ENCODE assay signal across 8 cellular contexts in genomic region chr17:50151041-50151936, GRCh38. TPM values are rescaled to one million over a fixed set of nuclear protein-coding genes. Genes with fewer than 3 reads are reported as not detected.
DNase-seq lines count a peak whose midpoint lies in the region; ATAC-seq and TF ChIP-seq lines count a peak whose summit lies in the region.

No MANE protein-coding gene starts in this region.

- no peaks in the 10 kb centered on the region; the same call in 1 of the 2 replicates for H3K27me3 ChIP-seq in H9 (ENCODE audit: insufficient read depth, low read length)
- H3K27me3 ChIP-seq in heart right ventricle, result no peaks in the 10 kb centered on the region
- no peaks in the 10 kb centered on the region for H3K27me3 ChIP-seq in transverse colon

- no peak overlapping the region for H3K4ac ChIP-seq in H9 (ENCODE audit: low read depth, low read length)

- peak overlapping the region; percentile 66 to 85 for H3K4me3 Mint-ChIP-seq in H9

- H4K8ac ChIP-seq in H9 (replicated peaks; ENCODE audit: insufficient read length, low read depth, low read length), result no peak overlapping the region

- intact Hi-C loops in heart right ventricle (cut with DNase I) (loop anchor here in 1 of 10 donors (5.0 kb wide), 1 partner anchor 54 kb away; the partner anchor contains the start of gene PDK2), transverse colon (cut with DNase I; ENCODE audit: low total_unique reads) (no loop called here)

- H4K20me1 ChIP-seq in H9 (ENCODE audit: control insufficient read depth, insufficient read depth, insufficient read length), result peaks cover 3% of the 10 kb centered on the region

- peaks cover 4% of the 10 kb centered on the region; the same call in 1 of the 2 replicates for H3K4me1 ChIP-seq in H9 (ENCODE audit: insufficient read depth, low read length)
- peaks cover 43 to 84% (median 70%) of the 10 kb centered on the region in 9 donors for H3K4me1 ChIP-seq in heart right ventricle
- H3K4me1 ChIP-seq in transverse colon, result peaks cover 23 to 62% (median 48%) of the 10 kb centered on the region in 4 donors

- H3K9ac ChIP-seq in H9 (ENCODE audit: extremely low read depth, insufficient read length, low read length), result no peak overlapping the region

- DNase-seq in EL, result peak; percentile 94
- DNase-seq in H9, result peak; percentile 96
- DNase-seq in NCI-H1092 (lab: John Stamatoyannopoulos, UW), result peak; percentile 78
- peak; percentile 89 for DNase-seq in SW480 (ENCODE audit: low spot score)
- peak; percentile 92 to 93 for DNase-seq in heart right ventricle
- DNase-seq in pons (ENCODE audit: low spot score), result peak; percentile 85
- DNase-seq in transverse colon, result peak; percentile 93

- no peaks in the 10 kb centered on the region for H3K9me3 Mint-ChIP-seq in H9

- H3K9me3 ChIP-seq in H9 (ENCODE audit: control insufficient read depth, low read depth, low read length) (no peaks in the 10 kb centered on the region), heart right ventricle (no peaks in the 10 kb centered on the region), transverse colon (no peaks in the 10 kb centered on the region)

- H3K27ac Mint-ChIP-seq in H9, result peak overlapping the region in 2 of 3 experiments; percentile 75 to 80; a peak in 3 of 7 replicates

- in situ Hi-C loops in transverse colon (cut with MboI; ENCODE audit: low pct_ligation_motif_present in 1 of 4, low pct_unique_long_range_greater_than_20kb in 1 of 4, low sequenced_read_pairs in 3 of 4), result no loop called here

- ATAC-seq in heart right ventricle, result peak; percentile 73 to 88 (median 80)

- no peak overlapping the region for H3K23ac ChIP-seq in H9 (ENCODE audit: insufficient read length, low read depth, low read length)

- TF ChIP-seq POLR2A in transverse colon (IDR thresholded peaks at IDR 0.05), result no peak

- H2BK120ac ChIP-seq in H9 (ENCODE audit: low read depth, low read length, poor library complexity, severe bottlenecking), result no peak overlapping the region

- no peaks in the 10 kb centered on the region for H3K79me1 ChIP-seq in H9 (ENCODE audit: insufficient read depth, low read depth, low read length, poor library complexity, severe bottlenecking)

- H3T11ph ChIP-seq in H9 (ENCODE audit: low read length), result no peak overlapping the region

- WGBS in H9 (ENCODE audit: extremely low coverage, insufficient read length, low lambda C conversion rate), result no CpG with 5 or more reads among the region's 40 CpGs
- 0 to 1% (median 1%) methylated on average over 26 to 40 of the region's 40 CpGs for WGBS in adipose tissue, 3 donors
- WGBS in heart right ventricle, 2 donors, result 1% methylated on average over 30 to 40 of the region's 40 CpGs
- 0 to 1% methylated on average over 2 to 20 of the region's 40 CpGs for WGBS in transverse colon (ENCODE audit: low coverage in 1 of 2), 2 donors

- TF ChIP-seq CTCF in H9 (conservative IDR thresholded peaks at IDR 0.05) (peak; percentile 69), heart right ventricle (IDR thresholded peaks at IDR 0.05) (peak; percentile 51 to 78 (median 59)), transverse colon (IDR thresholded peaks at IDR 0.05) (peak; percentile 65 to 83 (median 74))

- H2BK20ac ChIP-seq in H9 (ENCODE audit: low read depth, low read length, poor library complexity, severe bottlenecking), result no peak overlapping the region

- no peak overlapping the region for H3K27ac ChIP-seq in H9 (ENCODE audit: insufficient read length, low read depth, low read length)
- peak overlapping the region; percentile 0 for H3K27ac ChIP-seq in adipose tissue (ENCODE audit: low read depth, low read length)
- peak overlapping the region; percentile 93 to 99 (median 98) for H3K27ac ChIP-seq in heart right ventricle
- peak overlapping the region; percentile 92 to 98 (median 95) for H3K27ac ChIP-seq in transverse colon

- H3K4me2 ChIP-seq in H9 (ENCODE audit: insufficient read depth, insufficient read length, low read length), result peak overlapping the region; percentile 78

- no peak overlapping the region for H2BK12ac ChIP-seq in H9 (ENCODE audit: insufficient read length, low read depth, low read length)

- no peak overlapping the region for H4K5ac ChIP-seq in H9 (ENCODE audit: insufficient read length, low read depth, low read length)

- H3K27me3 Mint-ChIP-seq in H9 (ENCODE audit: low read depth), result peaks cover 13% of the 10 kb centered on the region

- no peak overlapping the region for H2AK5ac ChIP-seq in H9 (ENCODE audit: insufficient read length, low read length)

- peak overlapping the region; percentile 86 to 99 (median 90) for H3K4me3 ChIP-seq in heart right ventricle
- peak overlapping the region; percentile 61 to 91 (median 78) for H3K4me3 ChIP-seq in transverse colon

- no peaks in the 10 kb centered on the region; a peak in 1 of 7 replicates for H3K36me3 Mint-ChIP-seq in H9 (ENCODE audit: insufficient read depth in 1 of 3, low read depth in 3 of 3)

- no peak overlapping the region for H3K56ac ChIP-seq in H9 (ENCODE audit: insufficient read length, low read depth, low read length)

- no peak overlapping the region for H4K91ac ChIP-seq in H9 (ENCODE audit: insufficient read length, low read depth, low read length)

- H3K14ac ChIP-seq in H9 (ENCODE audit: insufficient read depth, low read length), result no peak overlapping the region

- H2BK15ac ChIP-seq in H9 (ENCODE audit: low read depth, low read length), result no peak overlapping the region

- H2AFZ ChIP-seq in H9 (ENCODE audit: low read length), result no peak overlapping the region

- H3K79me2 ChIP-seq in H9 (ENCODE audit: insufficient read depth, low read length), result no peaks in the 10 kb centered on the region

- peaks cover 25% of the 10 kb centered on the region for H3K23me2 ChIP-seq in H9 (ENCODE audit: insufficient read length, low read depth, low read length, poor library complexity, severe bottlenecking)

- H3K4me1 Mint-ChIP-seq in H9, result peaks cover 34 to 46% of the 10 kb centered on the region in 2 experiments

- H3K36me3 ChIP-seq in heart right ventricle (peaks cover 0 to 6% (median 0%) of the 10 kb centered on the region in 9 donors), transverse colon (no peaks in the 10 kb centered on the region)

- TF ChIP-seq EP300 in transverse colon (IDR thresholded peaks at IDR 0.05; ENCODE audit: low read depth), result no peak

- H2BK5ac ChIP-seq in H9 (ENCODE audit: insufficient read length, low read length), result no peak overlapping the region

- H3K18ac ChIP-seq in H9 (ENCODE audit: insufficient read length, low read depth, low read length), result peak overlapping the region; percentile 1

RNA-seq across cellular contexts. Expression of gene PPP1R9B, which starts 0.8 kb away (rescaled TPM):
- total RNA-seq in H9 (2021) (23.0 and 25.8 TPM in 2 replicates), heart right ventricle (10 to 100 TPM; 17.3 to 45.4 (median 26.9) TPM), transverse colon (10 to 100 TPM; 19.0 to 29.9 (median 27.7) TPM)
- polyA plus RNA-seq in adipose tissue (10 to 100 TPM; 11.8 to 48.7 (median 21.6) TPM), heart right ventricle (10 to 100 TPM; 22.4 to 42.7 TPM)

RNA-seq across cellular contexts. Expression of gene SGCA, which starts 14.5 kb away (rescaled TPM):
- total RNA-seq in H9 (2021), result 0.24 TPM in 1 of 2 replicates, not detected in the other
- 1 to 10 TPM in 2 of 3 donors, under 1 TPM in 1; 0.83 to 4.0 (median 3.1) TPM for polyA plus RNA-seq in adipose tissue
- total RNA-seq in heart right ventricle, result 100 to 1,000 TPM; 136 to 204 (median 158) TPM
- 100 to 1,000 TPM; 137 to 314 TPM for polyA plus RNA-seq in heart right ventricle
- total RNA-seq in transverse colon, result 10 to 100 TPM in 1 of 4 donors, 1 to 10 TPM in 3; 3.7 to 65.3 (median 7.6) TPM

RNA-seq across cellular contexts. Expression of gene SAMD14, which starts 21.3 kb away (rescaled TPM):
- total RNA-seq in H9 (2021) (4.8 and 5.9 TPM in 2 replicates), heart right ventricle (1 to 10 TPM; 1.5 to 3.8 (median 1.9) TPM), transverse colon (1 to 10 TPM in 1 of 4 donors, under 1 TPM in 2, not detected in 1; 0.14 to 1.8 (median 0.32) TPM)
- polyA plus RNA-seq in adipose tissue (1 to 10 TPM in 2 of 3 donors, under 1 TPM in 1; 0.46 to 1.4 (median 1.3) TPM), heart right ventricle (1 to 10 TPM; 1.9 to 3.8 TPM)

RNA-seq across cellular contexts. Expression of gene COL1A1, which starts 50.1 kb away (rescaled TPM):
- total RNA-seq in H9 (2021) (104 and 112 TPM in 2 replicates), heart right ventricle (100 to 1,000 TPM in 1 of 10 donors, 10 to 100 TPM in 9; 31.7 to 455 (median 45.9) TPM), transverse colon (100 to 1,000 TPM in 2 of 4 donors, 10 to 100 TPM in 2; 13.0 to 210 (median 79.8) TPM)
- polyA plus RNA-seq in adipose tissue (100 to 1,000 TPM in 2 of 3 donors, 10 to 100 TPM in 1; 29.6 to 209 (median 106) TPM), heart right ventricle (10 to 100 TPM; 30.2 to 81.5 TPM)

RNA-seq across cellular contexts. Expression of gene PDK2, which starts 56.1 kb away (rescaled TPM):
- total RNA-seq in H9 (2021), result 16.2 and 19.9 TPM in 2 replicates
- polyA plus RNA-seq in adipose tissue, result 10 to 100 TPM; 24.3 to 46.5 (median 29.3) TPM
- 100 to 1,000 TPM; 161 to 337 (median 231) TPM for total RNA-seq in heart right ventricle
- 100 to 1,000 TPM in 1 of 2 donors, 10 to 100 TPM in 1; 88.1 to 129 TPM for polyA plus RNA-seq in heart right ventricle
- 100 to 1,000 TPM in 3 of 4 donors, 10 to 100 TPM in 1; 84.6 to 292 (median 136) TPM for total RNA-seq in transverse colon
